In genomic region chr6:34447381-34447780, GRCh38 we compare ENCODE assay signal across 15 cellular contexts. TPM values are rescaled to one million over a fixed set of nuclear protein-coding genes. Genes with fewer than 3 reads are reported as not detected.
DNase-seq lines count a peak whose midpoint lies in the region; ATAC-seq and TF ChIP-seq lines count a peak whose summit lies in the region.
"Had no signal": no experiment of that assay in that cellular context is flagged by ENCODE, and none has a peak within 500 bp of the region (broad histone marks: within the 10 kb centered on the region; RNA-seq: fewer than 3 reads in every experiment).

No MANE protein-coding gene starts in this region.

- intact Hi-C loops in dendritic cell treated with granulocyte-macrophage colony-stimulating factor and Interleukin-4, amounts not matched to agents 40 ng/mL and 50 ng/mL, for 4 days (cut with micrococcal nuclease), result no loop called here

- no peak for ATAC-seq in HG03342 (IDR thresholded peaks at IDR 0.05; ENCODE audit: unreplicated experiment)
- no peak for ATAC-seq in GM18867 (IDR thresholded peaks at IDR 0.05; ENCODE audit: unreplicated experiment)

- peak overlapping the region; percentile 84 for H3K27ac Mint-ChIP-seq in dendritic cell treated with granulocyte-macrophage colony-stimulating factor and Interleukin-4, amounts not matched to agents 40 ng/mL and 50 ng/mL, for 4 days
- H3K27ac Mint-ChIP-seq in type B pancreatic cell, result peak overlapping the region; percentile 50

- H3K27me3 Mint-ChIP-seq in dendritic cell treated with granulocyte-macrophage colony-stimulating factor and Interleukin-4, amounts not matched to agents 40 ng/mL and 50 ng/mL, for 4 days, result no peaks in the 10 kb centered on the region
- no peaks in the 10 kb centered on the region for H3K27me3 Mint-ChIP-seq in type B pancreatic cell

- H3K36me3 Mint-ChIP-seq in dendritic cell treated with granulocyte-macrophage colony-stimulating factor and Interleukin-4, amounts not matched to agents 40 ng/mL and 50 ng/mL, for 4 days (ENCODE audit: low read depth), result no peaks in the 10 kb centered on the region
- H3K36me3 Mint-ChIP-seq in type B pancreatic cell, result no peaks in the 10 kb centered on the region

- H3K4me3 Mint-ChIP-seq in dendritic cell treated with granulocyte-macrophage colony-stimulating factor and Interleukin-4, amounts not matched to agents 40 ng/mL and 50 ng/mL, for 4 days, result peak overlapping the region; percentile 17
- H3K4me3 Mint-ChIP-seq in type B pancreatic cell, result no peak overlapping the region

- peaks cover 12% of the 10 kb centered on the region for H3K4me1 Mint-ChIP-seq in dendritic cell treated with granulocyte-macrophage colony-stimulating factor and Interleukin-4, amounts not matched to agents 40 ng/mL and 50 ng/mL, for 4 days (ENCODE audit: low read depth)
- H3K4me1 Mint-ChIP-seq in type B pancreatic cell (ENCODE audit: unreplicated experiment), result peaks cover 7% of the 10 kb centered on the region

- peaks cover 9% of the 10 kb centered on the region for H3K9me3 Mint-ChIP-seq in dendritic cell treated with granulocyte-macrophage colony-stimulating factor and Interleukin-4, amounts not matched to agents 40 ng/mL and 50 ng/mL, for 4 days
- H3K9me3 Mint-ChIP-seq in type B pancreatic cell, result peaks cover 5% of the 10 kb centered on the region

- TF ChIP-seq CTCF in type B pancreatic cell (conservative IDR thresholded peaks at IDR 0.05), result no peak

- peak; percentile 39 for DNase-seq in DMS 273 (lab: John Stamatoyannopoulos, UW; ENCODE audit: unreplicated experiment)
- DNase-seq in DMS 273 treated with DMSO at 0.1 percent for 48 hours (lab: John Stamatoyannopoulos, UW), result no peak
- DNase-seq in MV-4-11 (lab: John Stamatoyannopoulos, UW), result peak; percentile 85
- no peak for DNase-seq in type B pancreatic cell (ENCODE audit: extremely low spot score, unreplicated experiment)
- no peak for DNase-seq in HT-29 (ENCODE audit: low spot score)
- DNase-seq: NCI-H1092, NCI-H2227 treated with DMSO at 0.1 percent for 48 hours, NCI-H524 treated with DMSO at 0.1 percent for 48 hours, SJCRH30, SW 1271 had no signal

RNA-seq across cellular contexts. Expression of gene PACSIN1, which starts 18.5 kb away (rescaled TPM):
- 3.4 and 12.5 TPM in 2 replicates for total RNA-seq in type B pancreatic cell (ENCODE audit: low replicate concordance)
- total RNA-seq in HT-29 (2014; rRNA removed; shearing (Covaris generic)), result 0.03 and 0.08 TPM in 2 replicates
- total RNA-seq: Daoy, HT1080, SJCRH30 had no signal

RNA-seq across cellular contexts. Expression of gene RPS10, which starts 21.5 kb away (rescaled TPM):
- total RNA-seq in type B pancreatic cell (ENCODE audit: low replicate concordance), result 1,583 and 1,590 TPM in 2 replicates
- total RNA-seq in HT-29 (2014; rRNA removed; shearing (Covaris generic)), result 2,917 and 3,132 TPM in 2 replicates

RNA-seq across cellular contexts. Expression of gene NUDT3, which starts 54.9 kb away (rescaled TPM):
- total RNA-seq in type B pancreatic cell (ENCODE audit: low replicate concordance), result 19.4 and 31.9 TPM in 2 replicates
- 20.0 and 20.7 TPM in 2 replicates for total RNA-seq in HT-29 (2014; rRNA removed; shearing (Covaris generic))

Comparison
In these comparisons a context has a peak if more than half of its experiments do, and no peak if none do; other contexts are left out.
1. DNase-seq: peak in DMS 273 (single experiment) and MV-4-11 (single experiment); none in DMS 273 treated with DMSO at 0.1 percent for 48 hours (single experiment), type B pancreatic cell (single experiment) and HT-29 (single experiment).